19 cellular contexts compared by ENCODE assay signal in the genomic region with DNA sequence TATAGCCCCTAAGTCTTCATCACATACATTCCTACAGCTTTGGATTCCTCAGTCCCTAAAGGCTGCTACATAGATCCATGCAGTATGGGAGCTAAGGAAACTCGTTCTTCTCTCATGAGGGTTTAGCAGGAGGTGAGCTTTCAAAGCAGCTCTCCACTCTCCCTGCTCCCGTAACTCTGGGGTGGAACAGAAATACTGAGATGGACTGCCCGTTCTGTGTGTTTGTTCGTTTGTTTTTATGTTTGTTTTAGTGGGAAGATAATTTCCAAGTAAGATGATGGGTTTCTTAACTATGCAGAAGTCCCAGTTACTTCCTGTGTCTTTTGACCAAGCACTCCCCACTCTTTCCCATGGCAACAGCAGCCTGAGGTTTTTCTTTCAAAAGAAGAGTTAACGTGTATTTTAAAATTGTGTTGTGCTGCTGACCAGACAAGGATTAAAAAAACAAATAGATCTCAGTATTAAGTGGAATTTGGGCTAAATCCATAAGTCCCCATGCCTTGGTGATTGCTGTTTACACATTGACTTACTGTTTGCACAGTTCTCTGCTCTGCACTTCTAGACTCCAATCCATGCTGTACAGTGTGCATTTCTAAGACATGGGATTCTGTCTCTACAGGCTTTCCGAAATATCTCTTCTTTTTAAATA.
DNase-seq lines count a peak whose midpoint lies in the region; ATAC-seq and TF ChIP-seq lines count a peak whose summit lies in the region.
"Had no signal": no experiment of that assay in that cellular context is flagged by ENCODE, and none has a peak within 500 bp of the region (broad histone marks: within the 10 kb centered on the region; RNA-seq: fewer than 3 reads in every experiment).

No MANE protein-coding gene starts in this region.

- POLR2A ChIA-PET in activated CD4-positive, alpha-beta memory T cell treated with anti-CD3 and anti-CD28 coated beads for 36 hours (lab: Charles Lee), result no interaction called here

- H3K4me1 ChIP-seq in liver (ENCODE audit: control insufficient read depth in 4 of 4, insufficient read depth in 4 of 4, low read length in 3 of 4), result peaks cover 8 to 30% (median 22%) of the 10 kb centered on the region in 4 donors
- H3K4me1 ChIP-seq: right atrium auricular region had no signal

- H3K9me3 Mint-ChIP-seq in activated CD4-positive, alpha-beta memory T cell treated with anti-CD3 and anti-CD28 coated beads for 36 hours, result no peaks in the 10 kb centered on the region
- H3K9me3 Mint-ChIP-seq: T-helper 2 cell treated with Interferon-gamma antibody and Interleukin-4, amounts not matched to agents 5 μg/mL and 100 μg/mL, for 36 hours had no signal

- peak overlapping the region; percentile 41 to 88 for H3K9ac ChIP-seq in liver (ENCODE audit: low read depth in 1 of 2, low read length in 2 of 2)

- peak overlapping the region in 1 of 3 donors; percentile 10 for H3K4me3 ChIP-seq in liver (ENCODE audit: low read depth in 1 of 3, low read length in 3 of 3)
- H3K4me3 ChIP-seq: right atrium auricular region had no signal

- no peaks in the 10 kb centered on the region for H3K9me3 ChIP-seq in liver (ENCODE audit: control insufficient read depth in 4 of 4, low read length in 3 of 4)
- H3K9me3 ChIP-seq: right atrium auricular region had no signal

- TF ChIP-seq CTCF in liver (IDR thresholded peaks at IDR 0.05; ENCODE audit: low read depth, low read length, missing input control), result no peak

- H3K4me1 Mint-ChIP-seq in activated CD4-positive, alpha-beta memory T cell treated with anti-CD3 and anti-CD28 coated beads for 36 hours (ENCODE audit: low read depth), result no peaks in the 10 kb centered on the region
- H3K4me1 Mint-ChIP-seq: activated CD4-positive, alpha-beta T cell treated with anti-CD3 and anti-CD28 coated beads for 36 hours; memory B cell had no signal

- no peak for TF ChIP-seq RAD21 in liver (IDR thresholded peaks at IDR 0.05)

- H3K4me3 Mint-ChIP-seq in activated CD4-positive, alpha-beta memory T cell treated with anti-CD3 and anti-CD28 coated beads for 36 hours, result no peak overlapping the region
- H3K4me3 Mint-ChIP-seq: activated CD4-positive, alpha-beta T cell treated with anti-CD3 and anti-CD28 coated beads for 36 hours; memory B cell; T-helper 2 cell treated with Interferon-gamma antibody and Interleukin-4, amounts not matched to agents 5 μg/mL and 100 μg/mL, for 36 hours had no signal

- H3K36me3 ChIP-seq in liver (ENCODE audit: control insufficient read depth in 4 of 4, insufficient read depth in 3 of 4, low read depth in 1 of 4, low read length in 3 of 4), result no peaks in the 10 kb centered on the region
- H3K36me3 ChIP-seq: right atrium auricular region had no signal

- H3K27ac ChIP-seq in liver (ENCODE audit: low read depth in 1 of 2, low read length in 2 of 2), result peak overlapping the region; percentile 64 to 69
- H3K27ac ChIP-seq: epithelial cell of prostate, right atrium auricular region had no signal

- H3K27ac Mint-ChIP-seq in activated CD4-positive, alpha-beta memory T cell treated with anti-CD3 and anti-CD28 coated beads for 36 hours, result no peak overlapping the region
- H3K27ac Mint-ChIP-seq: activated CD4-positive, alpha-beta T cell treated with anti-CD3 and anti-CD28 coated beads for 36 hours; memory B cell; T-helper 2 cell treated with Interferon-gamma antibody and Interleukin-4, amounts not matched to agents 5 μg/mL and 100 μg/mL, for 36 hours had no signal

- intact Hi-C loops in activated CD4-positive, alpha-beta memory T cell treated with anti-CD3 and anti-CD28 coated beads for 36 hours (cut with micrococcal nuclease), result no loop called here

- ATAC-seq in GM18873 (IDR thresholded peaks at IDR 0.05; ENCODE audit: low FRiP score, unreplicated experiment) (no peak), GM21529 (IDR thresholded peaks at IDR 0.05; ENCODE audit: unreplicated experiment) (no peak)
- ATAC-seq: activated CD4-positive, alpha-beta T cell treated with anti-CD3 and anti-CD28 coated beads for 36 hours; HCT116 had no signal

- CTCF ChIA-PET in activated CD4-positive, alpha-beta memory T cell treated with anti-CD3 and anti-CD28 coated beads for 36 hours (lab: Charles Lee), result no interaction called here

- no peaks in the 10 kb centered on the region for H3K27me3 ChIP-seq in liver (ENCODE audit: control insufficient read depth in 4 of 4, insufficient read depth in 4 of 4, low read length in 3 of 4)
- H3K27me3 ChIP-seq: right atrium auricular region had no signal

- H3K27me3 Mint-ChIP-seq in activated CD4-positive, alpha-beta memory T cell treated with anti-CD3 and anti-CD28 coated beads for 36 hours, result peaks cover 13% of the 10 kb centered on the region

- WGBS in liver, result 19% methylated on average over 6 of the region's 6 CpGs

- no peaks in the 10 kb centered on the region for H3K36me3 Mint-ChIP-seq in activated CD4-positive, alpha-beta memory T cell treated with anti-CD3 and anti-CD28 coated beads for 36 hours
- H3K36me3 Mint-ChIP-seq: memory B cell had no signal

- DNase-seq in AG08395 (ENCODE audit: low spot score) (peak; percentile 41), LHCN-M2 (ENCODE audit: low read depth) (peak; percentile 19), astrocyte of the hippocampus (ENCODE audit: low read depth, low spot score) (peak; percentile 42), epidermal melanocyte (ENCODE audit: insufficient read length, low spot score) (no peak)
- no peak for DNase-seq in activated CD4-positive, alpha-beta memory T cell treated with anti-CD3 and anti-CD28 coated beads for 36 hours
- DNase-seq: activated CD4-positive, alpha-beta T cell treated with anti-CD3 and anti-CD28 coated beads for 36 hours; activated CD8-positive, alpha-beta memory T cell treated with anti-CD3 and anti-CD28 coated beads, Interleukin-2, amount 50 U/mL, for 4 hours; AML-193; aorta; NCI-H345; stimulated activated CD4-positive, alpha-beta T cell treated with anti-CD3 and anti-CD28 coated beads, Interleukin-1b, Interleukin-23, amount 100 ng/mL, for 48 hours had no signal

TF ChIP-seq in liver, 16 proteins besides CTCF, POLR2A, EP300 and RAD21:
- TF ChIP-seq, protein P1, sequence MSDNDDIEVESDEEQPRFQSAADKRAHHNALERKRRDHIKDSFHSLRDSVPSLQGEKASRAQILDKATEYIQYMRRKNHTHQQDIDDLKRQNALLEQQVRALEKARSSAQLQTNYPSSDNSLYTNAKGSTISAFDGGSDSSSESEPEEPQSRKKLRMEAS (IDR thresholded peaks at IDR 0.05), result no peak
- TF ChIP-seq RXRA (IDR thresholded peaks at IDR 0.05), result no peak
- TF ChIP-seq TAF1 (conservative IDR thresholded peaks at IDR 0.05), result no peak
- peak; percentile 49 for TF ChIP-seq FOXA2 (IDR thresholded peaks at IDR 0.05)
- TF ChIP-seq, protein P2, sequence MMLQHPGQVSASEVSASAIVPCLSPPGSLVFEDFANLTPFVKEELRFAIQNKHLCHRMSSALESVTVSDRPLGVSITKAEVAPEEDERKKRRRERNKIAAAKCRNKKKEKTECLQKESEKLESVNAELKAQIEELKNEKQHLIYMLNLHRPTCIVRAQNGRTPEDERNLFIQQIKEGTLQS (IDR thresholded peaks at IDR 0.05), result no peak
- TF ChIP-seq SP1 (IDR thresholded peaks at IDR 0.05), result no peak
- TF ChIP-seq FOXA1 (IDR thresholded peaks at IDR 0.05), result no peak
- TF ChIP-seq, protein P3, sequence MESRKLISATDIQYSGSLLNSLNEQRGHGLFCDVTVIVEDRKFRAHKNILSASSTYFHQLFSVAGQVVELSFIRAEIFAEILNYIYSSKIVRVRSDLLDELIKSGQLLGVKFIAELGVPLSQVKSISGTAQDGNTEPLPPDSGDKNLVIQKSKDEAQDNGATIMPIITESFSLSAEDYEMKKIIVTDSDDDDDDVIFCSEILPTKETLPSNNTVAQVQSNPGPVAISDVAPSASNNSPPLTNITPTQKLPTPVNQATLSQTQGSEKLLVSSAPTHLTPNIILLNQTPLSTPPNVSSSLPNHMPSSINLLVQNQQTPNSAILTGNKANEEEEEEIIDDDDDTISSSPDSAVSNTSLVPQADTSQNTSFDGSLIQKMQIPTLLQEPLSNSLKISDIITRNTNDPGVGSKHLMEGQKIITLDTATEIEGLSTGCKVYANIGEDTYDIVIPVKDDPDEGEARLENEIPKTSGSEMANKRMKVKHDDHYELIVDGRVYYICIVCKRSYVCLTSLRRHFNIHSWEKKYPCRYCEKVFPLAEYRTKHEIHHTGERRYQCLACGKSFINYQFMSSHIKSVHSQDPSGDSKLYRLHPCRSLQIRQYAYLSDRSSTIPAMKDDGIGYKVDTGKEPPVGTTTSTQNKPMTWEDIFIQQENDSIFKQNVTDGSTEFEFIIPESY (IDR thresholded peaks at IDR 0.05), result no peak
- TF ChIP-seq EGR1 (IDR thresholded peaks at IDR 0.05; ENCODE audit: low read depth in 2 of 2), result no peak
- TF ChIP-seq HNF4G (IDR thresholded peaks at IDR 0.05), result no peak
- TF ChIP-seq, protein P4, sequence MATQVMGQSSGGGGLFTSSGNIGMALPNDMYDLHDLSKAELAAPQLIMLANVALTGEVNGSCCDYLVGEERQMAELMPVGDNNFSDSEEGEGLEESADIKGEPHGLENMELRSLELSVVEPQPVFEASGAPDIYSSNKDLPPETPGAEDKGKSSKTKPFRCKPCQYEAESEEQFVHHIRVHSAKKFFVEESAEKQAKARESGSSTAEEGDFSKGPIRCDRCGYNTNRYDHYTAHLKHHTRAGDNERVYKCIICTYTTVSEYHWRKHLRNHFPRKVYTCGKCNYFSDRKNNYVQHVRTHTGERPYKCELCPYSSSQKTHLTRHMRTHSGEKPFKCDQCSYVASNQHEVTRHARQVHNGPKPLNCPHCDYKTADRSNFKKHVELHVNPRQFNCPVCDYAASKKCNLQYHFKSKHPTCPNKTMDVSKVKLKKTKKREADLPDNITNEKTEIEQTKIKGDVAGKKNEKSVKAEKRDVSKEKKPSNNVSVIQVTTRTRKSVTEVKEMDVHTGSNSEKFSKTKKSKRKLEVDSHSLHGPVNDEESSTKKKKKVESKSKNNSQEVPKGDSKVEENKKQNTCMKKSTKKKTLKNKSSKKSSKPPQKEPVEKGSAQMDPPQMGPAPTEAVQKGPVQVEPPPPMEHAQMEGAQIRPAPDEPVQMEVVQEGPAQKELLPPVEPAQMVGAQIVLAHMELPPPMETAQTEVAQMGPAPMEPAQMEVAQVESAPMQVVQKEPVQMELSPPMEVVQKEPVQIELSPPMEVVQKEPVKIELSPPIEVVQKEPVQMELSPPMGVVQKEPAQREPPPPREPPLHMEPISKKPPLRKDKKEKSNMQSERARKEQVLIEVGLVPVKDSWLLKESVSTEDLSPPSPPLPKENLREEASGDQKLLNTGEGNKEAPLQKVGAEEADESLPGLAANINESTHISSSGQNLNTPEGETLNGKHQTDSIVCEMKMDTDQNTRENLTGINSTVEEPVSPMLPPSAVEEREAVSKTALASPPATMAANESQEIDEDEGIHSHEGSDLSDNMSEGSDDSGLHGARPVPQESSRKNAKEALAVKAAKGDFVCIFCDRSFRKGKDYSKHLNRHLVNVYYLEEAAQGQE (IDR thresholded peaks at IDR 0.05), result no peak
- TF ChIP-seq NR2F2 (IDR thresholded peaks at IDR 0.05), result no peak
- TF ChIP-seq GABPA (IDR thresholded peaks at IDR 0.05 in 1 of 2, conservative IDR thresholded peaks at IDR 0.05 in 1 of 2), result no peak
- peak; percentile 35 to 47 for TF ChIP-seq HNF4A (conservative IDR thresholded peaks at IDR 0.05)

Comparison
In these comparisons a context has a peak if more than half of its experiments do, and no peak if none do; other contexts are left out.
1. DNase-seq: peak in AG08395 (single experiment), LHCN-M2 (single experiment) and astrocyte of the hippocampus (single experiment); none in activated CD4-positive, alpha-beta memory T cell treated with anti-CD3 and anti-CD28 coated beads for 36 hours (single experiment) and epidermal melanocyte (single experiment).